In the genomic region with DNA sequence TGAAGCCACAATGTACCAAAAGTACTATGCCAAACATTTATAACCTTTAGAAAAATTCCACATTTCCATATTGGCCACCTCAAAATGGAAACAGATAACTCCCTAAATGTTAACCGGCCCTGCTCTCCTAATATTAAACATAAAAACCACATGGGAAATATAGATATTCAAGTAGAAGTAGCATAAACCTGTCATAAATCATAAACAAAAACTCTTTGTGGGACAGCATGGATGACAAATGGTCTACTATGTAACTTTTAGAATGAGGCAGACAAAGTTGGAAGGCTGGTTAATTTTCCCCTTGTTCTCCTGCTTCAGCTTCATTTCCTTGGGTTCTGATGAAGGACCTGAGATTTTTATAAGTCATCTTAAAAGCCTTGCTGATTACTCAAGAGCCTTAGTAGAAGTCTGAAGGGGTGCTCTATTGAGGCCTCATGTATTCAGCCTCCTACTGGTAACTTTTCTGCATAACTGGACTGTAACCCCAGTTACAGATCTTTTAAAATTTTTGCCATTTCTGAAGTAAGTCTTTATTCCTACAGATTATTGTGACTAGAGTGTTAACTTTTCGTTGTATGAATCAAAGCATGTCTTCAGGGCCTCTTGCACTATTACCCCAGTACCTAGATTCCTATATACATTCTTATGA, we compare ENCODE assay signal across 13 cellular contexts.
DNase-seq lines count a peak whose midpoint lies in the region; ATAC-seq and TF ChIP-seq lines count a peak whose summit lies in the region.
"Had no signal": no experiment of that assay in that cellular context is flagged by ENCODE, and none has a peak within 500 bp of the region (broad histone marks: within the 10 kb centered on the region; RNA-seq: fewer than 3 reads in every experiment).

No MANE protein-coding gene starts in this region.

- H3K4me1 ChIP-seq in naive thymus-derived CD4-positive, alpha-beta T cell (ENCODE audit: control insufficient read depth in 2 of 2, insufficient read depth in 2 of 2, low read length in 2 of 2): peaks cover 10 to 28% of the 10 kb centered on the region in 2 donors
- H3K4me1 ChIP-seq: adrenal gland had no signal

- no peaks in the 10 kb centered on the region for H3K27me3 Mint-ChIP-seq in naive thymus-derived CD4-positive, alpha-beta T cell
- no peaks in the 10 kb centered on the region for H3K27me3 Mint-ChIP-seq in Calu3 (ENCODE audit: unreplicated experiment)
- H3K27me3 Mint-ChIP-seq: activated CD4-positive, alpha-beta T cell treated with anti-CD3 and anti-CD28 coated beads, Interleukin-2, amount 10 ng/mL, durations not matched to agents 7 days and 5 days had no signal

- H3K4me3 ChIP-seq in cardiac fibroblast (replicated peaks in 1 of 2; ENCODE audit: low read depth in 2 of 2, low read length in 2 of 2): no peak overlapping the region
- no peak overlapping the region for H3K4me3 ChIP-seq in naive thymus-derived CD4-positive, alpha-beta T cell (ENCODE audit: low read length)
- H3K4me3 ChIP-seq: adrenal gland, spleen had no signal

- CTCF ChIA-PET in naive thymus-derived CD4-positive, alpha-beta T cell (lab: Charles Lee): interaction anchor here (3.0 kb wide), 1 partner anchor 101 kb away, joined by 9 read pairs; no protein-coding TSS in a partner anchor
- CTCF ChIA-PET in Calu3 (lab: Charles Lee): interaction anchor here (1.1 kb wide), 1 partner anchor 101 kb away, joined by 3 read pairs; no protein-coding TSS in a partner anchor

- H3K36me3 ChIP-seq in naive thymus-derived CD4-positive, alpha-beta T cell (ENCODE audit: control insufficient read depth in 2 of 3, insufficient read depth in 3 of 3, low read length in 3 of 3): peaks cover 0 to 12% (median 6%) of the 10 kb centered on the region in 3 experiments

- H3K9me3 ChIP-seq in naive thymus-derived CD4-positive, alpha-beta T cell (ENCODE audit: control insufficient read depth in 2 of 3, low read length in 3 of 3): no peaks in the 10 kb centered on the region
- H3K9me3 ChIP-seq: adrenal gland, spleen had no signal

- no TSS peak for BruUV-seq in Calu3 (replicated peaks; lab: Mats Ljungman, UMichigan)

- H3K4me1 Mint-ChIP-seq in naive thymus-derived CD4-positive, alpha-beta T cell: peaks cover 35 to 89% (median 81%) of the 10 kb centered on the region in 7 donors
- no peaks in the 10 kb centered on the region for H3K4me1 Mint-ChIP-seq in Calu3 (ENCODE audit: low read depth, unreplicated experiment)

- peaks cover 14 to 43% (median 32%) of the 10 kb centered on the region in 5 donors for H3K36me3 Mint-ChIP-seq in naive thymus-derived CD4-positive, alpha-beta T cell
- no peaks in the 10 kb centered on the region for H3K36me3 Mint-ChIP-seq in Calu3 (ENCODE audit: insufficient read depth, unreplicated experiment)

- peak overlapping the region in 6 of 9 donors; percentile 39 to 88 (median 53) for H3K27ac Mint-ChIP-seq in naive thymus-derived CD4-positive, alpha-beta T cell
- H3K27ac Mint-ChIP-seq in Calu3 (ENCODE audit: unreplicated experiment): no peak overlapping the region
- H3K27ac Mint-ChIP-seq: activated CD4-positive, alpha-beta T cell treated with anti-CD3 and anti-CD28 coated beads, Interleukin-2, amount 10 ng/mL, durations not matched to agents 7 days and 5 days had no signal

- H3K27ac ChIP-seq in naive thymus-derived CD4-positive, alpha-beta T cell (ENCODE audit: low read depth, low read length): no peak overlapping the region
- H3K27ac ChIP-seq: adrenal gland, spleen had no signal

- peak; percentile 17 for TF ChIP-seq CTCF in cardiac fibroblast (IDR thresholded peaks at IDR 0.05; ENCODE audit: low read depth, low read length)
- no peak for TF ChIP-seq CTCF in Calu3 (IDR thresholded peaks at IDR 0.05; ENCODE audit: unreplicated experiment)

- H3K9me3 Mint-ChIP-seq in naive thymus-derived CD4-positive, alpha-beta T cell: no peaks in the 10 kb centered on the region
- no peaks in the 10 kb centered on the region for H3K9me3 Mint-ChIP-seq in Calu3 (ENCODE audit: low read depth, unreplicated experiment)

- no peaks in the 10 kb centered on the region for H3K27me3 ChIP-seq in naive thymus-derived CD4-positive, alpha-beta T cell (ENCODE audit: control insufficient read depth in 2 of 2, insufficient read depth in 2 of 2, low read length in 2 of 2)
- H3K27me3 ChIP-seq: adrenal gland, spleen had no signal

- H3K4me3 Mint-ChIP-seq in naive thymus-derived CD4-positive, alpha-beta T cell: peak overlapping the region in 1 of 10 donors; percentile 5
- no peak overlapping the region for H3K4me3 Mint-ChIP-seq in Calu3 (ENCODE audit: low read depth, unreplicated experiment)
- H3K4me3 Mint-ChIP-seq: activated CD4-positive, alpha-beta T cell treated with anti-CD3 and anti-CD28 coated beads, Interleukin-2, amount 10 ng/mL, durations not matched to agents 7 days and 5 days had no signal

- peak; percentile 41 for ATAC-seq in naive thymus-derived CD4-positive, alpha-beta T cell
- ATAC-seq in HG03139 (IDR thresholded peaks at IDR 0.05; ENCODE audit: unreplicated experiment) (no peak), GM21528 (IDR thresholded peaks at IDR 0.05; ENCODE audit: low FRiP score, unreplicated experiment) (no peak)

- intact Hi-C loops in naive thymus-derived CD4-positive, alpha-beta T cell (cut with micrococcal nuclease): no loop called here
- intact Hi-C loops in Calu3 (cut with micrococcal nuclease; ENCODE audit: unreplicated experiment): loop anchor here (5.0 kb wide), 1 partner anchor 115 kb away; a partner anchor contains a TSS

- DNase-seq in ELR (ENCODE audit: low read depth): peak; percentile 50
- peak; percentile 27 for DNase-seq in LHCN-M2 (ENCODE audit: low read depth)
- DNase-seq in cardiac fibroblast (ENCODE audit: low read depth in 2 of 2): peak; percentile 41 to 56
- no peak for DNase-seq in naive thymus-derived CD4-positive, alpha-beta T cell
- no peak for DNase-seq in Calu3
- DNase-seq: activated CD4-positive, alpha-beta T cell treated with anti-CD3 and anti-CD28 coated beads, Interleukin-2, amount 10 ng/mL, durations not matched to agents 7 days and 5 days; adrenal gland; DMS53; MM.1S; NCI-H526 treated with DMSO at 0.1 percent for 48 hours; spleen had no signal

- POLR2A ChIA-PET in naive thymus-derived CD4-positive, alpha-beta T cell (lab: Charles Lee): interaction anchor here (1.6 kb wide), 1 partner anchor 117 kb away, joined by 3 read pairs; a partner anchor contains a TSS

Comparison
In these comparisons a context has a peak if more than half of its experiments do, and no peak if none do; other contexts are left out.
1. DNase-seq: peak in ELR (single experiment), LHCN-M2 (single experiment) and cardiac fibroblast (2 of 2); none in naive thymus-derived CD4-positive, alpha-beta T cell (0 of 9) and Calu3 (single experiment).